Comparison of ENCODE assay signal across 9 cellular contexts in genomic region chr15:74843891-74844299, GRCh38. TPM values are rescaled to one million over a fixed set of nuclear protein-coding genes. Genes with fewer than 3 reads are reported as not detected.
DNase-seq lines count a peak whose midpoint lies in the region; ATAC-seq and TF ChIP-seq lines count a peak whose summit lies in the region.
"Had no signal": no experiment of that assay in that cellular context is flagged by ENCODE, and none has a peak within 500 bp of the region (broad histone marks: within the 10 kb centered on the region; RNA-seq: fewer than 3 reads in every experiment).

No MANE protein-coding gene starts in this region.

- no peaks in the 10 kb centered on the region for H3K27me3 ChIP-seq in CD8-positive, alpha-beta memory T cell (ENCODE audit: insufficient read depth, low read length, poor library complexity, severe bottlenecking)
- H3K27me3 ChIP-seq in colonic mucosa (no peaks in the 10 kb centered on the region), ovary (no peaks in the 10 kb centered on the region)

- H3K27ac Mint-ChIP-seq in CD8-positive, alpha-beta memory T cell = peak overlapping the region; percentile 81 to 97 (median 92)

- peak overlapping the region in 5 of 7 donors; percentile 80 to 96 (median 85) for H3K4me3 Mint-ChIP-seq in CD8-positive, alpha-beta memory T cell

- no peak for DNase-seq in CD8-positive, alpha-beta memory T cell
- DNase-seq in LNCaP clone FGC (ENCODE audit: low read depth) (no peak), colonic mucosa (no peak), ovary (peak in 3 of 5 donors; percentile 40 to 49 (median 41)), amniotic stem cell (lab: John Stamatoyannopoulos, UW) (no peak), globus pallidus (ENCODE audit: low spot score) (no peak), NCI-H2227 treated with DMSO at 0.1 percent for 48 hours (lab: John Stamatoyannopoulos, UW) (no peak)

- peak overlapping the region; percentile 72 for H3K27ac ChIP-seq in CD8-positive, alpha-beta memory T cell (ENCODE audit: low read depth, low read length)
- H3K27ac ChIP-seq in colonic mucosa = peak overlapping the region; percentile 92
- peak overlapping the region; percentile 69 to 90 for H3K27ac ChIP-seq in ovary

- peak overlapping the region; percentile 78 for H3K4me3 ChIP-seq in CD8-positive, alpha-beta memory T cell (ENCODE audit: low read length)
- H3K4me3 ChIP-seq in LNCaP clone FGC (ENCODE audit: low read depth, low read length) = peak overlapping the region; percentile 82
- no peak overlapping the region for H3K4me3 ChIP-seq in colonic mucosa
- H3K4me3 ChIP-seq in ovary = no peak overlapping the region

- H3K36me3 ChIP-seq in CD8-positive, alpha-beta memory T cell (ENCODE audit: insufficient read depth, low read length) = peaks cover 14% of the 10 kb centered on the region
- H3K36me3 ChIP-seq in colonic mucosa (peaks cover 6% of the 10 kb centered on the region), ovary (no peaks in the 10 kb centered on the region)

- peaks cover 46 to 59% (median 50%) of the 10 kb centered on the region in 3 donors for H3K4me1 Mint-ChIP-seq in CD8-positive, alpha-beta memory T cell

- WGBS in ovary, 3 donors = 44 to 55% (median 50%) methylated on average over 12 of the region's 12 CpGs

- H3K9me3 Mint-ChIP-seq in CD8-positive, alpha-beta memory T cell = no peaks in the 10 kb centered on the region

- POLR2A ChIA-PET in CD8-positive, alpha-beta memory T cell (lab: Charles Lee) = interaction anchor here (0.9 to 1.2 kb wide), 4 partner anchors 26 to 62 kb away, joined by 3 to 5 read pairs (median 4); partner anchors contain the start of gene CSK

- peak overlapping the region in 1 of 2 donors; percentile 95 for H3K9ac ChIP-seq in colonic mucosa (ENCODE audit: low read depth in 2 of 2, low read length in 2 of 2)

- intact Hi-C loops in colonic mucosa (cut with DNase I) (loop anchor here (5.0 kb wide), 1 partner anchor 58 kb away; no protein-coding TSS in a partner anchor), ovary (cut with DNase I) (loop anchor here in 2 of 4 donors (5.0 to 10.0 kb wide), 2 partner anchors 61 to 62 kb away; partner anchors contain the start of genes CSK (in 1 of the 2) and FAM219B (in 1 of the 2))

- no peak for TF ChIP-seq POLR2A in ovary (IDR thresholded peaks at IDR 0.05)

- H3K36me3 Mint-ChIP-seq in CD8-positive, alpha-beta memory T cell = peaks cover 0 to 47% (median 4%) of the 10 kb centered on the region in 3 donors

- H3K4me1 ChIP-seq in CD8-positive, alpha-beta memory T cell (ENCODE audit: insufficient read depth, low read length) = peaks cover 48% of the 10 kb centered on the region
- H3K4me1 ChIP-seq in colonic mucosa (peaks cover 17% of the 10 kb centered on the region), ovary (ENCODE audit: insufficient read depth) (peaks cover 4% of the 10 kb centered on the region)

- no peaks in the 10 kb centered on the region for H3K9me3 ChIP-seq in CD8-positive, alpha-beta memory T cell (ENCODE audit: low read length)
- no peaks in the 10 kb centered on the region for H3K9me3 ChIP-seq in colonic mucosa
- no peaks in the 10 kb centered on the region for H3K9me3 ChIP-seq in ovary

- no peaks in the 10 kb centered on the region for H3K27me3 Mint-ChIP-seq in CD8-positive, alpha-beta memory T cell

- no peak for ATAC-seq in GM18511 (IDR thresholded peaks at IDR 0.05; ENCODE audit: unreplicated experiment)

- no peak for TF ChIP-seq CTCF in LNCaP clone FGC (IDR thresholded peaks at IDR 0.05; ENCODE audit: control insufficient read depth, extremely low read depth, insufficient read depth)
- TF ChIP-seq CTCF in colonic mucosa (IDR thresholded peaks at IDR 0.05) = no peak
- no peak for TF ChIP-seq CTCF in ovary (IDR thresholded peaks at IDR 0.05)

- no peak for TF ChIP-seq EP300 in ovary (IDR thresholded peaks at IDR 0.05)

- CTCF ChIA-PET in CD8-positive, alpha-beta memory T cell (lab: Charles Lee) = interaction anchor here (1.0 to 3.8 kb wide), 11 partner anchors 8 to 73 kb away, joined by 3 to 44 read pairs (median 5); partner anchors contain the start of gene MPI

RNA-seq across cellular contexts. Expression of gene ULK3, which starts 0.9 kb away (rescaled TPM):
- 10 to 100 TPM; 53.9 to 60.1 TPM for total RNA-seq in CD8-positive, alpha-beta memory T cell
- polyA plus RNA-seq in CD8-positive, alpha-beta memory T cell = 43.1 TPM
- total RNA-seq in colonic mucosa (10 to 100 TPM; 45.6 to 50.7 TPM), ovary (10 to 100 TPM; 25.2 to 45.7 (median 27.8) TPM)
- polyA plus RNA-seq in ovary = 10 to 100 TPM; 17.4 to 22.6 TPM

RNA-seq across cellular contexts. Expression of gene CPLX3, which starts 17.5 kb away (rescaled TPM):
- not detected for total RNA-seq in CD8-positive, alpha-beta memory T cell
- not detected for polyA plus RNA-seq in CD8-positive, alpha-beta memory T cell
- total RNA-seq in colonic mucosa (not detected), ovary (not detected)
- not detected for polyA plus RNA-seq in ovary
- total RNA-seq: bronchial epithelial cell had no signal

RNA-seq across cellular contexts. Expression of gene SCAMP2, which starts 29.3 kb away (rescaled TPM):
- 10 to 100 TPM; 82.8 to 84.2 TPM for total RNA-seq in CD8-positive, alpha-beta memory T cell
- 154 TPM for polyA plus RNA-seq in CD8-positive, alpha-beta memory T cell
- 100 to 1,000 TPM; 152 to 204 TPM for total RNA-seq in colonic mucosa
- total RNA-seq in ovary = 10 to 100 TPM; 22.9 to 65.5 (median 53.1) TPM
- 10 to 100 TPM; 27.4 to 60.5 TPM for polyA plus RNA-seq in ovary

RNA-seq across cellular contexts. Expression of gene LMAN1L, which starts 31.3 kb away (rescaled TPM):
- under 1 TPM in 1 of 2 experiments, not detected in 1; 0.27 TPM for total RNA-seq in CD8-positive, alpha-beta memory T cell
- not detected for polyA plus RNA-seq in CD8-positive, alpha-beta memory T cell
- not detected for total RNA-seq in colonic mucosa
- total RNA-seq in ovary = not detected
- polyA plus RNA-seq in ovary = not detected

RNA-seq across cellular contexts. Expression of gene MPI, which starts 45.9 kb away (rescaled TPM):
- total RNA-seq in CD8-positive, alpha-beta memory T cell = 10 to 100 TPM; 40.4 to 43.0 TPM
- polyA plus RNA-seq in CD8-positive, alpha-beta memory T cell = 61.1 TPM
- total RNA-seq in colonic mucosa (10 to 100 TPM; 50.7 to 68.0 TPM), ovary (10 to 100 TPM; 42.6 to 55.6 (median 48.6) TPM)
- polyA plus RNA-seq in ovary = 10 to 100 TPM; 28.8 to 42.4 TPM

Comparison
In these comparisons a context has a peak if more than half of its experiments do, and no peak if none do; other contexts are left out.
1. DNase-seq: peak in ovary (3 of 5); none in CD8-positive, alpha-beta memory T cell (0 of 5), LNCaP clone FGC (single experiment), colonic mucosa (single experiment), amniotic stem cell (single experiment), globus pallidus (single experiment) and NCI-H2227 treated with DMSO at 0.1 percent for 48 hours (single experiment).
2. H3K4me3 ChIP-seq: peak in CD8-positive, alpha-beta memory T cell (single experiment) and LNCaP clone FGC (single experiment); none in colonic mucosa (single experiment) and ovary (single experiment).
3. Peak in every context shown above with its lines, with median percentiles within 50 percentile points of each other: H3K27ac ChIP-seq.